Comparison of ENCODE assay signal across 1 cellular context in the genomic region with DNA sequence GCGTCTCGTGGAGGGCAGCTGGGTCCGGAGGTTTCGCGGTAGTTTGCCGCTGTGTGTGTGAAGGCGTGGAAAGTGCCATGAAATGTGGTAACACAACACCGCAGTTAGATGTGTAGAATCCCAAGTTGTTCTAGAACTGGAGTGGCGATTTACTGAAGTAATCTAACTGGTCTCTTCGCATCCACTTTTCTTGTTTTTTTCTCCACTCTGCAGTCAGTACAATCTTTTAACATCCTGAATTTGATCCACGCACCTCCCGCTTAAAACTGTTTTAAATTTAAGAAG.
TF ChIP-seq lines count a peak whose summit lies in the region.

No MANE protein-coding gene starts in this region.

TF ChIP-seq in H1, 55 proteins besides CTCF, POLR2A, EP300 and RAD21 (continued from another document):
- TF ChIP-seq HDAC6 (IDR thresholded peaks at IDR 0.05; ENCODE audit: low read depth, low read length): no peak
- TF ChIP-seq EZH2 (IDR thresholded peaks at IDR 0.05; ENCODE audit: low read depth, low read length, severe bottlenecking): no peak
- TF ChIP-seq POU5F1 (IDR thresholded peaks at IDR 0.05; ENCODE audit: low read depth, low read length): no peak
- TF ChIP-seq CREB1 (IDR thresholded peaks at IDR 0.05): no peak
- no peak for TF ChIP-seq ZNF274 (IDR thresholded peaks at IDR 0.05; ENCODE audit: borderline replicate concordance, extremely low read depth, low read length)
- TF ChIP-seq MAX (IDR thresholded peaks at IDR 0.05): no peak
- no peak for TF ChIP-seq BCL11A (IDR thresholded peaks at IDR 0.05; ENCODE audit: low read depth in 2 of 2, low read length in 2 of 2)
- TF ChIP-seq CEBPB (IDR thresholded peaks at IDR 0.05; ENCODE audit: low read depth, low read length): no peak
- no peak for TF ChIP-seq TCF12 (IDR thresholded peaks at IDR 0.05; ENCODE audit: low read depth, low read length)
